Comparison of ENCODE assay signal across 23 cellular contexts in genomic region chr6:45665859-45666258, GRCh38.
A peak's percentile ranks its signal among the peaks of the same experiment; 100 is the strongest.
DNase-seq lines count a peak whose midpoint lies in the region; ATAC-seq and TF ChIP-seq lines count a peak whose summit lies in the region.
"Had no signal": no experiment of that assay in that cellular context is flagged by ENCODE, and none has a peak within 500 bp of the region (broad histone marks: within the 10 kb centered on the region; RNA-seq: fewer than 3 reads in every experiment).

No MANE protein-coding gene starts in this region.

- H3K4me1 ChIP-seq in sigmoid colon, result peaks cover 0 to 13% (median 11%) of the 10 kb centered on the region in 4 donors

- peaks cover 8% of the 10 kb centered on the region for H3K36me3 Mint-ChIP-seq in activated CD4-positive, alpha-beta T cell treated with anti-CD3 and anti-CD28 coated beads, Interleukin-2, amount 10 ng/mL, durations not matched to agents 7 days and 5 days (ENCODE audit: low read depth)
- H3K36me3 Mint-ChIP-seq in activated CD4-positive, alpha-beta memory T cell treated with anti-CD3 and anti-CD28 coated beads, Interleukin-2, amount 10 ng/mL, durations not matched to agents 7 days and 5 days (ENCODE audit: low read depth), result peaks cover 21% of the 10 kb centered on the region
- H3K36me3 Mint-ChIP-seq in osteocyte (ENCODE audit: unreplicated experiment), result peaks cover 2% of the 10 kb centered on the region
- H3K36me3 Mint-ChIP-seq: activated naive CD8-positive, alpha-beta T cell treated with anti-CD3 and anti-CD28 coated beads, Interleukin-2, amount 10 ng/mL, durations not matched to agents 7 days and 5 days; WTC11 had no signal

- peaks cover 22% of the 10 kb centered on the region for H3K27me3 Mint-ChIP-seq in activated CD4-positive, alpha-beta T cell treated with anti-CD3 and anti-CD28 coated beads, Interleukin-2, amount 10 ng/mL, durations not matched to agents 7 days and 5 days
- peaks cover 10% of the 10 kb centered on the region for H3K27me3 Mint-ChIP-seq in activated CD4-positive, alpha-beta memory T cell treated with anti-CD3 and anti-CD28 coated beads, Interleukin-2, amount 10 ng/mL, durations not matched to agents 7 days and 5 days
- no peaks in the 10 kb centered on the region for H3K27me3 Mint-ChIP-seq in osteocyte (ENCODE audit: unreplicated experiment)

- H3K9me3 Mint-ChIP-seq in activated CD4-positive, alpha-beta T cell treated with anti-CD3 and anti-CD28 coated beads, Interleukin-2, amount 10 ng/mL, durations not matched to agents 7 days and 5 days, result peaks cover 6% of the 10 kb centered on the region
- peaks cover 3% of the 10 kb centered on the region for H3K9me3 Mint-ChIP-seq in activated CD4-positive, alpha-beta memory T cell treated with anti-CD3 and anti-CD28 coated beads, Interleukin-2, amount 10 ng/mL, durations not matched to agents 7 days and 5 days
- no peaks in the 10 kb centered on the region for H3K9me3 Mint-ChIP-seq in osteocyte (ENCODE audit: unreplicated experiment)
- H3K9me3 Mint-ChIP-seq: activated CD8-positive, alpha-beta T cell treated with anti-CD3 and anti-CD28 coated beads for 36 hours; activated naive CD8-positive, alpha-beta T cell treated with anti-CD3 and anti-CD28 coated beads, Interleukin-2, amount 10 ng/mL, durations not matched to agents 7 days and 5 days; WTC11 had no signal

- H3K4me3 ChIP-seq in NB4 (ENCODE audit: low read depth, low read length) (no peak overlapping the region), sigmoid colon (no peak overlapping the region)
- H3K4me3 ChIP-seq: esophagus muscularis mucosa, left lung, MG63 had no signal

- TF ChIP-seq EP300 in sigmoid colon (IDR thresholded peaks at IDR 0.05), result no peak

- TF ChIP-seq CTCF in NB4 (IDR thresholded peaks at IDR 0.05; ENCODE audit: low read depth, low read length) (no peak), osteocyte (IDR thresholded peaks at IDR 0.05) (no peak), sigmoid colon (IDR thresholded peaks at IDR 0.05) (no peak)

- peaks cover 0 to 11% (median 0%) of the 10 kb centered on the region in 3 donors for H3K27me3 ChIP-seq in sigmoid colon
- H3K27me3 ChIP-seq: MG63 had no signal

- H3K36me3 ChIP-seq in sigmoid colon, result no peaks in the 10 kb centered on the region
- H3K36me3 ChIP-seq: esophagus muscularis mucosa, left lung, MG63 had no signal

- WGBS in sigmoid colon, 2 donors, result 74 to 91% methylated on average over 7 of the region's 7 CpGs

- TF ChIP-seq POLR2A in NB4 (IDR thresholded peaks at IDR 0.05; ENCODE audit: extremely low read depth, insufficient read length) (no peak), sigmoid colon (IDR thresholded peaks at IDR 0.05) (no peak), GM18505 (IDR thresholded peaks at IDR 0.05; ENCODE audit: borderline replicate concordance, extremely low read depth, insufficient read depth, insufficient read length) (no peak)

- H3K27ac Mint-ChIP-seq in activated CD4-positive, alpha-beta T cell treated with anti-CD3 and anti-CD28 coated beads, Interleukin-2, amount 10 ng/mL, durations not matched to agents 7 days and 5 days, result peak overlapping the region; percentile 22
- peak overlapping the region; percentile 63 for H3K27ac Mint-ChIP-seq in activated CD4-positive, alpha-beta memory T cell treated with anti-CD3 and anti-CD28 coated beads, Interleukin-2, amount 10 ng/mL, durations not matched to agents 7 days and 5 days
- H3K27ac Mint-ChIP-seq in osteocyte (ENCODE audit: unreplicated experiment), result no peak overlapping the region
- H3K27ac Mint-ChIP-seq: activated CD8-positive, alpha-beta T cell treated with anti-CD3 and anti-CD28 coated beads for 36 hours; activated naive CD8-positive, alpha-beta T cell treated with anti-CD3 and anti-CD28 coated beads, Interleukin-2, amount 10 ng/mL, durations not matched to agents 7 days and 5 days; WTC11 had no signal

- no peak overlapping the region for H3K27ac ChIP-seq in sigmoid colon
- H3K27ac ChIP-seq: esophagus muscularis mucosa, left lung had no signal

- no peak for DNase-seq in activated CD4-positive, alpha-beta T cell treated with anti-CD3 and anti-CD28 coated beads, Interleukin-2, amount 10 ng/mL, durations not matched to agents 7 days and 5 days
- no peak for DNase-seq in activated CD4-positive, alpha-beta T cell treated with anti-CD3 and anti-CD28 coated beads for 4 hours
- DNase-seq in NB4 (ENCODE audit: low read depth) (peak; percentile 85), osteocyte (ENCODE audit: extremely low spot score, unreplicated experiment) (peak; percentile 23), sigmoid colon (no peak), activated gamma-delta T cell (lab: John Stamatoyannopoulos, UW) (no peak)
- no peak for DNase-seq in activated CD4-positive, alpha-beta memory T cell treated with anti-CD3 and anti-CD28 coated beads, Interleukin-2, amount 10 ng/mL, durations not matched to agents 7 days and 5 days
- DNase-seq: activated CD8-positive, alpha-beta T cell treated with anti-CD3 and anti-CD28 coated beads for 36 hours; activated effector memory CD4-positive, alpha-beta T cell treated with anti-CD3 and anti-CD28 coated beads, Interleukin-2, amount 50 U/mL, for 16 hours; activated naive CD8-positive, alpha-beta T cell treated with anti-CD3 and anti-CD28 coated beads, Interleukin-2, amount 10 ng/mL, durations not matched to agents 7 days and 5 days; AML-193; central memory CD4-positive, alpha-beta T cell; DMS153; hippocampal formation; left lung; MG63; NCI-H1436 treated with DMSO at 0.1 percent for 48 hours; NCI-H446 treated with DMSO at 0.1 percent for 48 hours; PC-3; trophoblast cell had no signal

- H3K4me3 Mint-ChIP-seq in activated CD4-positive, alpha-beta T cell treated with anti-CD3 and anti-CD28 coated beads, Interleukin-2, amount 10 ng/mL, durations not matched to agents 7 days and 5 days, result no peak overlapping the region
- H3K4me3 Mint-ChIP-seq in activated CD4-positive, alpha-beta memory T cell treated with anti-CD3 and anti-CD28 coated beads, Interleukin-2, amount 10 ng/mL, durations not matched to agents 7 days and 5 days, result no peak overlapping the region
- no peak overlapping the region for H3K4me3 Mint-ChIP-seq in osteocyte (ENCODE audit: unreplicated experiment)
- H3K4me3 Mint-ChIP-seq: activated CD8-positive, alpha-beta T cell treated with anti-CD3 and anti-CD28 coated beads for 36 hours; activated naive CD8-positive, alpha-beta T cell treated with anti-CD3 and anti-CD28 coated beads, Interleukin-2, amount 10 ng/mL, durations not matched to agents 7 days and 5 days; WTC11 had no signal

- CTCF ChIA-PET in activated CD4-positive, alpha-beta T cell treated with anti-CD3 and anti-CD28 coated beads, Interleukin-2, amount 10 ng/mL, durations not matched to agents 7 days and 5 days (lab: Charles Lee), result interaction anchor here (0.6 to 1.3 kb wide), 6 partner anchors 9 to 1257 kb away, joined by 3 read pairs; no protein-coding TSS in a partner anchor
- CTCF ChIA-PET in activated CD4-positive, alpha-beta memory T cell treated with anti-CD3 and anti-CD28 coated beads, Interleukin-2, amount 10 ng/mL, durations not matched to agents 7 days and 5 days (lab: Charles Lee), result interaction anchor here (0.6 to 0.7 kb wide), 2 partner anchors 135 to 220 kb away, joined by 3 read pairs; no protein-coding TSS in a partner anchor

- ATAC-seq in GM18505 (IDR thresholded peaks at IDR 0.05; ENCODE audit: unreplicated experiment), result no peak
- ATAC-seq: activated CD8-positive, alpha-beta T cell treated with anti-CD3 and anti-CD28 coated beads for 36 hours; left lung; PC-3; WTC11 had no signal

- intact Hi-C loops in sigmoid colon (cut with DNase I), result no loop called here

- POLR2A ChIA-PET in activated CD4-positive, alpha-beta T cell treated with anti-CD3 and anti-CD28 coated beads, Interleukin-2, amount 10 ng/mL, durations not matched to agents 7 days and 5 days (lab: Charles Lee), result no interaction called here
- POLR2A ChIA-PET in activated CD4-positive, alpha-beta memory T cell treated with anti-CD3 and anti-CD28 coated beads, Interleukin-2, amount 10 ng/mL, durations not matched to agents 7 days and 5 days (lab: Charles Lee), result interaction anchor here (0.5 to 4.8 kb wide), 2 partner anchors 11 to 856 kb away, joined by 3 to 27 read pairs; no protein-coding TSS in a partner anchor

- H3K9me3 ChIP-seq in sigmoid colon, result no peaks in the 10 kb centered on the region
- H3K9me3 ChIP-seq: esophagus muscularis mucosa, left lung, MG63 had no signal

- peaks cover 49% of the 10 kb centered on the region for H3K4me1 Mint-ChIP-seq in activated CD4-positive, alpha-beta T cell treated with anti-CD3 and anti-CD28 coated beads, Interleukin-2, amount 10 ng/mL, durations not matched to agents 7 days and 5 days
- H3K4me1 Mint-ChIP-seq in activated CD4-positive, alpha-beta memory T cell treated with anti-CD3 and anti-CD28 coated beads, Interleukin-2, amount 10 ng/mL, durations not matched to agents 7 days and 5 days, result peaks cover 62% of the 10 kb centered on the region
- H3K4me1 Mint-ChIP-seq in osteocyte (ENCODE audit: unreplicated experiment), result peaks cover 34% of the 10 kb centered on the region

Comparison
In these comparisons a context has a peak if more than half of its experiments do, and no peak if none do; other contexts are left out.
1. DNase-seq: peak in NB4 (single experiment) and osteocyte (single experiment); none in activated CD4-positive, alpha-beta T cell treated with anti-CD3 and anti-CD28 coated beads, Interleukin-2, amount 10 ng/mL, durations not matched to agents 7 days and 5 days (single experiment), activated CD4-positive, alpha-beta T cell treated with anti-CD3 and anti-CD28 coated beads for 4 hours (0 of 2), activated CD4-positive, alpha-beta memory T cell treated with anti-CD3 and anti-CD28 coated beads, Interleukin-2, amount 10 ng/mL, durations not matched to agents 7 days and 5 days (single experiment), sigmoid colon (single experiment) and activated gamma-delta T cell (single experiment).